ENCODE assay signal across 31 cellular contexts in the genomic region with DNA sequence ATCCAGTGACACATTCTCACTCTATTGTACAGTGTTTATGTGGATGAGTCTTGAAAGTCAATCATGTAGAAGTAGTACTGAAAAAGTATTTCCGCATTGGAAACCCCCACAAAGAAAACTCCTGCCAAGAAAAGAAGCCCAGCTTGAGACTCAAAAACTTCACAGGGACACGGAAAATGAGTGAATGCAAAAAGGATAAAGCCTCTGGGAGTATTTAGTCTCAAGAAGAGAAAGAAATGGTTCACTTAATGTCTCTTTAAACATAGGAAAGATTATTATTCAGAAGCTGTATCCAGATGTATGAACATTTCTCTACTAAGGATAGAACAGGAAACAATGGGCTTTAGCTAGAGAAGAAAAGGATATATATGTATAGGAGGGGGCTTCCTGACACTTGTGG.
"Had no signal": no experiment of that assay in that cellular context is flagged by ENCODE, and none has a peak within 500 bp of the region (broad histone marks: within the 10 kb centered on the region; RNA-seq: fewer than 3 reads in every experiment).

No MANE protein-coding gene starts in this region.

- H3K36me3 ChIP-seq: esophagus muscularis mucosa, gastrocnemius medialis, heart right ventricle, WERI-Rb-1 had no signal

- ATAC-seq: activated CD4-positive, CD25-positive, alpha-beta regulatory T cell treated with anti-CD3 and anti-CD28 coated beads, Interleukin-2, amount 50 U/mL, for 24 hours; activated CD8-positive, alpha-beta T cell treated with anti-CD3 and anti-CD28 coated beads for 36 hours; activated T-cell treated with anti-CD3 and anti-CD28 coated beads, Interleukin-2, amount 50 U/mL, for 4 hours; activated T-helper 17 cell treated with anti-CD3 and anti-CD28 coated beads, Interleukin-2, amount 50 U/mL, for 72 hours; body of pancreas; effector memory CD8-positive, alpha-beta T cell; foreskin keratinocyte; gastrocnemius medialis; heart right ventricle; T-helper 17 cell had no signal

- H3K4me3 ChIP-seq: body of pancreas, esophagus muscularis mucosa, gastrocnemius medialis, heart right ventricle had no signal

- DNase-seq: activated B cell treated with CpG ODN at 0.5 μM for 24 hours; activated CD4-positive, alpha-beta T cell treated with anti-CD3 and anti-CD28 coated beads for 48 hours; activated CD4-positive, alpha-beta T cell treated with anti-CD3 and anti-CD28 coated beads, Interleukin-2, amount 50 U/mL, for 1 hour; activated CD4-positive, alpha-beta T cell treated with anti-CD3 and anti-CD28 coated beads, Interleukin-2, amount 50 U/mL, for 48 hours; activated CD8-positive, alpha-beta memory T cell treated with anti-CD3 and anti-CD28 coated beads for 24 hours; activated CD8-positive, alpha-beta T cell treated with anti-CD3 and anti-CD28 coated beads for 36 hours; activated effector memory CD4-positive, alpha-beta T cell treated with Interleukin-2 at 50 U/mL for 16 hours; activated gamma-delta T cell treated with Interleukin-2 at 50 U/mL for 16 hours; activated naive CD4-positive, alpha-beta T cell treated with anti-CD3 and anti-CD28 coated beads, Interleukin-2, amount 50 U/mL, for 16 hours; activated naive CD4-positive, alpha-beta T cell treated with Interleukin-2 at 50 U/mL for 16 hours; activated T-cell treated with anti-CD3 and anti-CD28 coated beads, Interleukin-2, amount 50 U/mL, for 4 hours; amniotic stem cell; anterior cingulate cortex; body of pancreas; caudate nucleus; cortex of kidney; dermis blood vessel endothelial cell; effector CD4-positive, alpha-beta T cell; effector memory CD8-positive, alpha-beta T cell; erythroblast; foreskin keratinocyte; gastrocnemius medialis; heart right ventricle; T-helper 17 cell; T1000; WERI-Rb-1 had no signal

- H3K4me1 ChIP-seq: body of pancreas, esophagus muscularis mucosa, foreskin keratinocyte, gastrocnemius medialis, heart right ventricle had no signal

- H3K27ac ChIP-seq: body of pancreas, esophagus muscularis mucosa, foreskin keratinocyte, gastrocnemius medialis, heart right ventricle, WERI-Rb-1 had no signal

- FAIRE-seq: astrocyte, colon had no signal

- H3K27me3 ChIP-seq: body of pancreas, esophagus muscularis mucosa, gastrocnemius medialis, heart right ventricle had no signal

- H3K9me3 ChIP-seq: body of pancreas, gastrocnemius medialis had no signal
